Comparison of ENCODE assay signal across 33 cellular contexts in genomic region chr20:63843778-63844177, GRCh38. TPM values are rescaled to one million over a fixed set of nuclear protein-coding genes. Genes with fewer than 3 reads are reported as not detected.
DNase-seq lines count a peak whose midpoint lies in the region; ATAC-seq, FAIRE-seq and TF ChIP-seq lines count a peak whose summit lies in the region.
"Had no signal": no experiment of that assay in that cellular context is flagged by ENCODE, and none has a peak within 500 bp of the region (broad histone marks: within the 10 kb centered on the region; RNA-seq: fewer than 3 reads in every experiment).

No MANE protein-coding gene starts in this region.

- H3K4me3 ChIP-seq in left ventricle myocardium inferior, result no peak overlapping the region
- no peak overlapping the region for H3K4me3 ChIP-seq in H1 (ENCODE audit: extremely low read depth in 1 of 4, insufficient read depth in 2 of 4, low read depth in 3 of 4, low read length in 4 of 4)
- H3K4me3 ChIP-seq in CD8-positive, alpha-beta memory T cell (ENCODE audit: low read length), result no peak overlapping the region
- H3K4me3 ChIP-seq: GM23248, psoas muscle, sigmoid colon had no signal

- H4K8ac ChIP-seq in H1 (ENCODE audit: extremely low read depth, insufficient read depth, low read length), result no peak overlapping the region

- 84% methylated on average over 14 of the region's 16 CpGs; no CpG with 5 or more reads in 1 of the 2 experiments for WGBS in H1 (ENCODE audit: extremely low coverage in 1 of 2, insufficient coverage in 1 of 2, insufficient read length in 1 of 2, insufficient replicate concordance in 2 of 2, low coverage in 1 of 2, low lambda C conversion rate in 2 of 2, missing lambda C conversion rate in 1 of 2), 2 experiments

- FAIRE-seq in H1 (lab: Jason Lieb, UNC), result no peak
- FAIRE-seq: G401.6 had no signal

- no peaks in the 10 kb centered on the region for H3K36me3 Mint-ChIP-seq in stimulated activated naive B cell treated with anti-CD40 and anti-IgM and Interleukin-4, amounts not matched to agents 10 μg/mL and 1 μg/mL and 100 μg/mL, for 72 hours
- H3K36me3 Mint-ChIP-seq in CD8-positive, alpha-beta memory T cell, result peaks cover 0 to 4% (median 2%) of the 10 kb centered on the region in 3 donors
- H3K36me3 Mint-ChIP-seq: brain, naive B cell had no signal

- peaks cover 0 to 5% of the 10 kb centered on the region in 2 experiments for H4K20me1 ChIP-seq in H1 (replicated peaks in 1 of 2; ENCODE audit: control insufficient read depth in 1 of 2, insufficient read depth in 2 of 2, low read length in 2 of 2)

- no peak for TF ChIP-seq POLR2A in H1 (IDR thresholded peaks at IDR 0.05; ENCODE audit: control extremely low read depth in 1 of 2, low read depth in 2 of 2, low read length in 2 of 2)

- no peak for TF ChIP-seq CTCF in left ventricle myocardium inferior (IDR thresholded peaks at IDR 0.05; ENCODE audit: borderline replicate concordance)
- no peak for TF ChIP-seq CTCF in H1 (IDR thresholded peaks at IDR 0.05; ENCODE audit: control extremely low read depth in 1 of 3, insufficient read depth in 1 of 3, low read depth in 1 of 3, low read length in 3 of 3)

- no peak overlapping the region for H3K4me3 Mint-ChIP-seq in stimulated activated naive B cell treated with anti-CD40 and anti-IgM and Interleukin-4, amounts not matched to agents 10 μg/mL and 1 μg/mL and 100 μg/mL, for 72 hours
- H3K4me3 Mint-ChIP-seq in CD8-positive, alpha-beta memory T cell, result peak overlapping the region in 1 of 7 donors; percentile 12
- H3K4me3 Mint-ChIP-seq: activated CD4-positive, alpha-beta memory T cell treated with anti-CD3 and anti-CD28 coated beads, Interleukin-2, amount 10 ng/mL, durations not matched to agents 7 days and 5 days; activated T-helper 1 cell treated with anti-CD3 and anti-CD28 coated beads, Interleukin-12 subunit alpha, Interleukin-12 subunit beta, Interleukin-2, Interleukin-4 antibody, amounts not matched to agents 30 ng/mL and 10 ng/mL and 1 ng/mL, durations not matched to agents 14 hours and 24 hours and 36 hours; brain; endodermal cell had no signal

- no peak for TF ChIP-seq RAD21 in H1 (IDR thresholded peaks at IDR 0.05 in 1 of 2, conservative IDR thresholded peaks at IDR 0.05 in 1 of 2; ENCODE audit: low read depth in 2 of 2, low read length in 2 of 2)

- peak overlapping the region; percentile 92 for H3K27ac ChIP-seq in left ventricle myocardium inferior (replicated peaks)
- H3K27ac ChIP-seq in H1 (ENCODE audit: low read depth, low read length), result no peak overlapping the region
- no peak overlapping the region for H3K27ac ChIP-seq in CD8-positive, alpha-beta memory T cell (ENCODE audit: low read depth, low read length)
- H3K27ac ChIP-seq: GM23248, psoas muscle, RWPE1, sigmoid colon had no signal

- H3K27ac Mint-ChIP-seq in stimulated activated naive B cell treated with anti-CD40 and anti-IgM and Interleukin-4, amounts not matched to agents 10 μg/mL and 1 μg/mL and 100 μg/mL, for 72 hours, result peak overlapping the region; percentile 32
- H3K27ac Mint-ChIP-seq in CD8-positive, alpha-beta memory T cell, result no peak overlapping the region
- H3K27ac Mint-ChIP-seq: activated CD4-positive, alpha-beta memory T cell treated with anti-CD3 and anti-CD28 coated beads, Interleukin-2, amount 10 ng/mL, durations not matched to agents 7 days and 5 days; activated T-helper 1 cell treated with anti-CD3 and anti-CD28 coated beads, Interleukin-12 subunit alpha, Interleukin-12 subunit beta, Interleukin-2, Interleukin-4 antibody, amounts not matched to agents 30 ng/mL and 10 ng/mL and 1 ng/mL, durations not matched to agents 14 hours and 24 hours and 36 hours; brain; endodermal cell had no signal

- H3K4me1 ChIP-seq in left ventricle myocardium inferior, result peaks cover 53% of the 10 kb centered on the region
- H3K4me1 ChIP-seq in H1 (replicated peaks in 1 of 4; ENCODE audit: control insufficient read depth in 3 of 4, insufficient read depth in 4 of 4, low read length in 3 of 4), result peaks cover 6 to 32% (median 24%) of the 10 kb centered on the region in 4 experiments
- peaks cover 18% of the 10 kb centered on the region for H3K4me1 ChIP-seq in CD8-positive, alpha-beta memory T cell (ENCODE audit: insufficient read depth, low read length)

- no peak overlapping the region for H3K4ac ChIP-seq in H1 (replicated peaks; ENCODE audit: insufficient read length, low read depth, low read length)

- H2BK5ac ChIP-seq in H1 (ENCODE audit: low read depth, low read length), result peak overlapping the region; percentile 68

- no peaks in the 10 kb centered on the region for H3K9me3 ChIP-seq in left ventricle myocardium inferior (replicated peaks)
- H3K9me3 ChIP-seq in H1 (ENCODE audit: insufficient read depth in 2 of 2, low read depth in 1 of 2, low read length in 1 of 2), result no peaks in the 10 kb centered on the region
- no peaks in the 10 kb centered on the region for H3K9me3 ChIP-seq in CD8-positive, alpha-beta memory T cell (ENCODE audit: low read length)
- H3K9me3 ChIP-seq: Caco-2, psoas muscle, sigmoid colon had no signal

- peak overlapping the region; percentile 61; the same call in 1 of the 2 replicates for H2BK15ac ChIP-seq in H1 (ENCODE audit: low read length)

- POLR2A ChIA-PET in H1 (lab: Charles Lee; ENCODE audit: partially characterized antibody), result interaction anchor here (0.5 to 1.7 kb wide), 2 partner anchors 15 to 20 kb away, joined by 3 to 6 read pairs; no protein-coding TSS in a partner anchor
- POLR2A ChIA-PET in CD8-positive, alpha-beta memory T cell (lab: Charles Lee), result no interaction called here

- H3K23ac ChIP-seq in H1 (ENCODE audit: insufficient read length), result no peak overlapping the region

- peaks cover 24 to 46% of the 10 kb centered on the region in 2 donors for H3K4me1 Mint-ChIP-seq in stimulated activated naive B cell treated with anti-CD40 and anti-IgM and Interleukin-4, amounts not matched to agents 10 μg/mL and 1 μg/mL and 100 μg/mL, for 72 hours
- H3K4me1 Mint-ChIP-seq in CD8-positive, alpha-beta memory T cell, result peaks cover 4 to 8% (median 5%) of the 10 kb centered on the region in 3 donors

- peak overlapping the region; percentile 82; the same call in 1 of the 2 replicates for H2AK5ac ChIP-seq in H1 (ENCODE audit: low read depth, low read length)

- H4K5ac ChIP-seq in H1 (ENCODE audit: insufficient read length, low read depth, low read length), result no peak overlapping the region

- DNase-seq in left ventricle myocardium inferior, result no peak
- no peak for DNase-seq in left cardiac atrium
- DNase-seq in NCI-H345 (lab: John Stamatoyannopoulos, UW), result peak; percentile 41
- no peak for DNase-seq in H1 (ENCODE audit: low read depth in 1 of 2, low spot score in 2 of 2)
- no peak for DNase-seq in stimulated activated naive B cell treated with anti-CD40 and anti-IgM and Interleukin-4, amounts not matched to agents 10 μg/mL and 1 μg/mL and 100 μg/mL, for 72 hours
- no peak for DNase-seq in GF-D8 (lab: John Stamatoyannopoulos, UW)
- DNase-seq in activated CD8-positive, alpha-beta memory T cell treated with anti-CD3 and anti-CD28 coated beads, Interleukin-2, amount 50 U/mL, for 48 hours, result no peak
- DNase-seq in CD8-positive, alpha-beta memory T cell, result no peak
- DNase-seq: activated CD4-positive, alpha-beta memory T cell treated with anti-CD3 and anti-CD28 coated beads, Interleukin-2, amount 10 ng/mL, durations not matched to agents 7 days and 5 days; activated CD4-positive, CD25-positive, alpha-beta regulatory T cell treated with anti-CD3 and anti-CD28 coated beads, Interleukin-2, amount 50 U/mL, for 72 hours; activated CD8-positive, alpha-beta memory T cell treated with anti-CD3 and anti-CD28 coated beads, Interleukin-2, amount 50 U/mL, for 4 hours; activated naive CD4-positive, alpha-beta T cell treated with anti-CD3 and anti-CD28 coated beads, Interleukin-2, amount 50 U/mL, for 16 hours; cerebellar nuclear complex; dermis blood vessel endothelial cell; GM23248; left ventricle myocardium superior; midbrain; naive B cell; occipital lobe; psoas muscle; sigmoid colon; stimulated activated CD4-positive, alpha-beta T cell treated with anti-CD3 and anti-CD28 coated beads, Interleukin-4, amount 100 ng/mL, for 24 hours had no signal

- H3K36me3 ChIP-seq in left ventricle myocardium inferior (no peaks in the 10 kb centered on the region), H1 (ENCODE audit: control insufficient read depth in 2 of 4, insufficient read depth in 4 of 4, low read length in 3 of 4) (no peaks in the 10 kb centered on the region)
- H3K36me3 ChIP-seq in CD8-positive, alpha-beta memory T cell (ENCODE audit: insufficient read depth, low read length), result no peaks in the 10 kb centered on the region
- H3K36me3 ChIP-seq: sigmoid colon had no signal

- no peak overlapping the region for H2AFZ ChIP-seq in H1 (ENCODE audit: low read length)
- H2AFZ ChIP-seq: GM23248 had no signal

- peaks cover 31 to 37% of the 10 kb centered on the region in 2 donors for H3K27me3 Mint-ChIP-seq in stimulated activated naive B cell treated with anti-CD40 and anti-IgM and Interleukin-4, amounts not matched to agents 10 μg/mL and 1 μg/mL and 100 μg/mL, for 72 hours
- peaks cover 37% of the 10 kb centered on the region in 2 donors for H3K27me3 Mint-ChIP-seq in CD8-positive, alpha-beta memory T cell

- H4K91ac ChIP-seq in H1 (replicated peaks; ENCODE audit: insufficient read length, low read length), result peak overlapping the region; percentile 88

- ATAC-seq in left cardiac atrium, result no peak
- peak; percentile 31 to 34 for ATAC-seq in stimulated activated naive B cell treated with anti-CD40 and anti-IgM and Interleukin-4, amounts not matched to agents 10 μg/mL and 1 μg/mL and 100 μg/mL, for 72 hours (replicated peaks)
- ATAC-seq: left ventricle myocardium superior, psoas muscle had no signal

- H3K56ac ChIP-seq in H1 (replicated peaks; ENCODE audit: insufficient read length, low read depth, low read length), result no peak overlapping the region

- CTCF ChIA-PET in H1 (lab: Charles Lee; ENCODE audit: partially characterized antibody), result interaction anchor here (0.6 to 1.2 kb wide), 2 partner anchors 69 to 219 kb away, joined by 3 to 4 read pairs; no protein-coding TSS in a partner anchor
- CTCF ChIA-PET in CD8-positive, alpha-beta memory T cell (lab: Charles Lee), result no interaction called here

- H3K14ac ChIP-seq in H1 (ENCODE audit: insufficient read length), result no peak overlapping the region

- H3K79me1 ChIP-seq in H1 (ENCODE audit: low read depth, low read length), result no peaks in the 10 kb centered on the region

- no peaks in the 10 kb centered on the region for H3K79me2 ChIP-seq in H1 (ENCODE audit: control insufficient read depth in 1 of 2, insufficient read depth in 2 of 2, low read length in 2 of 2)

- H3K23me2 ChIP-seq in H1 (ENCODE audit: low read depth, low read length), result peaks cover 12% of the 10 kb centered on the region; the same call in 1 of the 2 replicates

- intact Hi-C loops in left ventricle myocardium inferior (cut with micrococcal nuclease) (no loop called here), left cardiac atrium (cut with DNase I) (no loop called here)

- peak overlapping the region; percentile 50; the same call in 1 of the 2 replicates for H2BK12ac ChIP-seq in H1 (ENCODE audit: low read depth, low read length)

- no peak for TF ChIP-seq EP300 in H1 (IDR thresholded peaks at IDR 0.05; ENCODE audit: borderline replicate concordance in 1 of 2, low read depth in 2 of 2, low read length in 2 of 2)

- H2BK20ac ChIP-seq in H1 (ENCODE audit: low read length), result peak overlapping the region; percentile 21; the same call in 1 of the 2 replicates

- no peak overlapping the region for H2BK120ac ChIP-seq in H1 (replicated peaks; ENCODE audit: low read depth, low read length)

- no peaks in the 10 kb centered on the region for H3K9me3 Mint-ChIP-seq in stimulated activated naive B cell treated with anti-CD40 and anti-IgM and Interleukin-4, amounts not matched to agents 10 μg/mL and 1 μg/mL and 100 μg/mL, for 72 hours
- peaks cover 0 to 2% (median 0%) of the 10 kb centered on the region in 5 donors for H3K9me3 Mint-ChIP-seq in CD8-positive, alpha-beta memory T cell
- H3K9me3 Mint-ChIP-seq: activated CD4-positive, alpha-beta memory T cell treated with anti-CD3 and anti-CD28 coated beads, Interleukin-2, amount 10 ng/mL, durations not matched to agents 7 days and 5 days; activated T-helper 1 cell treated with anti-CD3 and anti-CD28 coated beads, Interleukin-12 subunit alpha, Interleukin-12 subunit beta, Interleukin-2, Interleukin-4 antibody, amounts not matched to agents 30 ng/mL and 10 ng/mL and 1 ng/mL, durations not matched to agents 14 hours and 24 hours and 36 hours; brain; endodermal cell; naive B cell had no signal

- H3K4me2 ChIP-seq in H1 (ENCODE audit: insufficient read depth in 1 of 2, low read depth in 2 of 2, low read length in 2 of 2), result no peak overlapping the region; a peak in 1 of 4 replicates

- peak overlapping the region; percentile 62 for H3K18ac ChIP-seq in H1 (ENCODE audit: extremely low read depth, low read length)

- no peak overlapping the region for H3K9ac ChIP-seq in H1 (replicated peaks in 1 of 4; ENCODE audit: extremely low read depth in 1 of 4, low read depth in 3 of 4, low read length in 3 of 4)
- H3K9ac ChIP-seq: GM23248 had no signal

- H3K27me3 ChIP-seq in left ventricle myocardium inferior (ENCODE audit: low read depth) (no peaks in the 10 kb centered on the region), H1 (replicated peaks in 1 of 4; ENCODE audit: control insufficient read depth in 3 of 4, extremely low read depth in 1 of 4, insufficient read depth in 3 of 4, low read length in 3 of 4) (no peaks in the 10 kb centered on the region)
- H3K27me3 ChIP-seq in CD8-positive, alpha-beta memory T cell (ENCODE audit: insufficient read depth, low read length, poor library complexity, severe bottlenecking), result peaks cover 33% of the 10 kb centered on the region

RNA-seq across cellular contexts. Expression of gene ZBTB46, which starts 12.7 kb away (rescaled TPM):
- total RNA-seq in left ventricle myocardium inferior, result 13.6 TPM
- total RNA-seq in left cardiac atrium, result 10 to 100 TPM; 12.7 to 17.0 TPM
- total RNA-seq in H1 (2021; fragmentation: NEBNext Ultra II Directional; extraction: Animal tissue kit (Norgen Biotek cat#: 25700)), result 21.1 and 22.4 TPM in 2 replicates
- 6.4 and 10.7 TPM in 2 replicates for polyA plus RNA-seq in H1 (2011; rRNA removed)
- 8.6 TPM for polyA plus RNA-seq in H1 (2011; cell fraction: cytosol; rRNA removed)
- polyA plus RNA-seq in H1 (2011; cell fraction: nucleus; rRNA removed), result 14.3 TPM
- polyA plus RNA-seq in H1 (2012, experiment 1 of 2), result 8.5 to 11.4 TPM (median 10.9 TPM) in 4 replicates
- 11.3 TPM for polyA plus RNA-seq in H1 (2012, experiment 2 of 2)
- 7.1 TPM for polyA plus RNA-seq in H1 (2013, experiment 1 of 2)
- polyA plus RNA-seq in H1 (2013, experiment 2 of 2), result 7.8 TPM
- 32.8 and 34.9 TPM in 2 replicates for polyA minus RNA-seq in H1 (2011; rRNA and poly(A)+ RNA removed)
- 22.2 TPM for polyA minus RNA-seq in H1 (2011; cell fraction: cytosol; rRNA and poly(A)+ RNA removed)
- 18.9 TPM for polyA minus RNA-seq in H1 (2011; cell fraction: nucleus; rRNA and poly(A)+ RNA removed)
- under 1 TPM; 0.31 to 0.39 TPM for total RNA-seq in CD8-positive, alpha-beta memory T cell
- polyA plus RNA-seq in CD8-positive, alpha-beta memory T cell, result 0.08 TPM

RNA-seq across cellular contexts. Expression of gene ABHD16B, which starts 17.5 kb away (rescaled TPM):
- total RNA-seq in left ventricle myocardium inferior, result not detected
- total RNA-seq in left cardiac atrium, result not detected
- not detected in 2 replicates for total RNA-seq in H1 (2021; fragmentation: NEBNext Ultra II Directional; extraction: Animal tissue kit (Norgen Biotek cat#: 25700))
- polyA plus RNA-seq in H1 (2011; rRNA removed), result 0.05 TPM in 1 of 2 replicates, not detected in the other
- polyA plus RNA-seq in H1 (2011; cell fraction: cytosol; rRNA removed), result not detected
- not detected for polyA plus RNA-seq in H1 (2011; cell fraction: nucleus; rRNA removed)
- not detected in 4 replicates for polyA plus RNA-seq in H1 (2012, experiment 1 of 2)
- polyA plus RNA-seq in H1 (2012, experiment 2 of 2), result not detected
- polyA plus RNA-seq in H1 (2013, experiment 1 of 2), result not detected
- not detected for polyA plus RNA-seq in H1 (2013, experiment 2 of 2)
- polyA minus RNA-seq in H1 (2011; rRNA and poly(A)+ RNA removed), result not detected in 2 replicates
- polyA minus RNA-seq in H1 (2011; cell fraction: cytosol; rRNA and poly(A)+ RNA removed), result not detected
- polyA minus RNA-seq in H1 (2011; cell fraction: nucleus; rRNA and poly(A)+ RNA removed), result not detected
- total RNA-seq in CD8-positive, alpha-beta memory T cell, result not detected
- not detected for polyA plus RNA-seq in CD8-positive, alpha-beta memory T cell
- total RNA-seq: activated CD4-positive, alpha-beta memory T cell treated with anti-CD3 and anti-CD28 coated beads, Interleukin-2, amount 10 ng/mL, durations not matched to agents 7 days and 5 days; activated T-helper 1 cell treated with anti-CD3 and anti-CD28 coated beads, Interleukin-12 subunit alpha, Interleukin-12 subunit beta, Interleukin-2, Interleukin-4 antibody, amounts not matched to agents 30 ng/mL and 10 ng/mL and 1 ng/mL, durations not matched to agents 14 hours and 24 hours and 36 hours; dermis blood vessel endothelial cell; endodermal cell; GM23248; left ventricle myocardium superior; NCI-H460; occipital lobe; psoas muscle; sigmoid colon; SK-MEL-5; ureter had no signal
- polyA plus RNA-seq: AG04450, BJ, GM23248 had no signal

RNA-seq across cellular contexts. Expression of gene TPD52L2, which starts 21.3 kb away (rescaled TPM):
- total RNA-seq in left ventricle myocardium inferior, result 72.0 TPM
- 10 to 100 TPM; 67.5 to 68.7 TPM for total RNA-seq in left cardiac atrium
- 77.1 and 78.1 TPM in 2 replicates for total RNA-seq in H1 (2021; fragmentation: NEBNext Ultra II Directional; extraction: Animal tissue kit (Norgen Biotek cat#: 25700))
- 80.2 and 96.5 TPM in 2 replicates for polyA plus RNA-seq in H1 (2011; rRNA removed)
- 101 TPM for polyA plus RNA-seq in H1 (2011; cell fraction: cytosol; rRNA removed)
- 124 TPM for polyA plus RNA-seq in H1 (2011; cell fraction: nucleus; rRNA removed)
- polyA plus RNA-seq in H1 (2012, experiment 1 of 2), result 61.9 to 82.8 TPM (median 77.6 TPM) in 4 replicates
- 87.8 TPM for polyA plus RNA-seq in H1 (2012, experiment 2 of 2)
- polyA plus RNA-seq in H1 (2013, experiment 1 of 2), result 57.0 TPM
- polyA plus RNA-seq in H1 (2013, experiment 2 of 2), result 55.6 TPM
- 52.5 and 67.0 TPM in 2 replicates for polyA minus RNA-seq in H1 (2011; rRNA and poly(A)+ RNA removed)
- polyA minus RNA-seq in H1 (2011; cell fraction: cytosol; rRNA and poly(A)+ RNA removed), result 78.2 TPM
- polyA minus RNA-seq in H1 (2011; cell fraction: nucleus; rRNA and poly(A)+ RNA removed), result 31.7 TPM
- 10 to 100 TPM; 60.0 to 64.4 TPM for total RNA-seq in CD8-positive, alpha-beta memory T cell
- polyA plus RNA-seq in CD8-positive, alpha-beta memory T cell, result 72.1 TPM

RNA-seq across cellular contexts. Expression of gene DNAJC5, which starts 51.1 kb away (rescaled TPM):
- 42.8 TPM for total RNA-seq in left ventricle myocardium inferior
- total RNA-seq in left cardiac atrium, result 10 to 100 TPM; 41.9 to 53.4 TPM
- total RNA-seq in H1 (2021; fragmentation: NEBNext Ultra II Directional; extraction: Animal tissue kit (Norgen Biotek cat#: 25700)), result 31.2 and 32.8 TPM in 2 replicates
- polyA plus RNA-seq in H1 (2011; rRNA removed), result 19.2 and 25.0 TPM in 2 replicates
- polyA plus RNA-seq in H1 (2011; cell fraction: cytosol; rRNA removed), result 22.5 TPM
- polyA plus RNA-seq in H1 (2011; cell fraction: nucleus; rRNA removed), result 27.7 TPM
- polyA plus RNA-seq in H1 (2012, experiment 1 of 2), result 21.6 to 26.2 TPM (median 23.4 TPM) in 4 replicates
- polyA plus RNA-seq in H1 (2012, experiment 2 of 2), result 21.6 TPM
- 15.5 TPM for polyA plus RNA-seq in H1 (2013, experiment 1 of 2)
- polyA plus RNA-seq in H1 (2013, experiment 2 of 2), result 16.2 TPM
- 25.3 and 25.7 TPM in 2 replicates for polyA minus RNA-seq in H1 (2011; rRNA and poly(A)+ RNA removed)
- 19.9 TPM for polyA minus RNA-seq in H1 (2011; cell fraction: cytosol; rRNA and poly(A)+ RNA removed)
- 13.3 TPM for polyA minus RNA-seq in H1 (2011; cell fraction: nucleus; rRNA and poly(A)+ RNA removed)
- total RNA-seq in CD8-positive, alpha-beta memory T cell, result 10 to 100 TPM; 38.9 to 40.9 TPM
- 8.3 TPM for polyA plus RNA-seq in CD8-positive, alpha-beta memory T cell

Comparison
In these comparisons a context has a peak if more than half of its experiments do, and no peak if none do; other contexts are left out.
1. ATAC-seq: peak in stimulated activated naive B cell treated with anti-CD40 and anti-IgM and Interleukin-4, amounts not matched to agents 10 μg/mL and 1 μg/mL and 100 μg/mL, for 72 hours (2 of 2); none in left cardiac atrium (0 of 2).
2. RNA of gene ZBTB46, which starts 12.7 kb away (total RNA-seq): 21.1 to 22.4 TPM in H1, 12.7 to 17.0 TPM in left cardiac atrium and 13.6 TPM in left ventricle myocardium inferior (single experiment); 0.31 to 0.39 TPM in CD8-positive, alpha-beta memory T cell; every median in the first group is over 4 times any median in the second.